1 cellular context compared by ENCODE assay signal in the genomic region with DNA sequence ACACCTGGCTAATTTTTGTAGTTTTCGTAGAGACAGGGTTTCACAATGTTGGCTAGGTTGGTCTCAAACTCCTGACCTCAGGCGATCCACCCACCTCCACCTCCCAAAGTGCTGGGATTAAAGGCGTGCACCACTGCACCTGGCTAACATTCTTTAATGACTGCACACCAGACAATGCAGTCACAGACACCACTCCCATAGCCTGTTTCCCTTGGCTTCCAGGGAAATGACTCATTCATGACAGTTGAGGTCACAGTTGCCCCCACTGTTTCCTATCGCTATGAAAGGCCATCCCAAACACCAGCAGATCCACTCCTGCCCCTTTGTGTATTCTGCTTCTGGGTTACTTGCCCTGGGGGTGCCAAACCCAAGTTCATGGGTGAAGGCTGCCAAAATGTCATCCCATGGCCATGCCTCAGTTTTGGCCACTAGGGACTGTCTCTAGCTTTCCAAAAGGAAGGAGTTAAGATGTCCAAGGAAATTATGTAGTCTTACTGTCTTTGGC.
A peak's percentile ranks its signal among the peaks of the same experiment; 100 is the strongest.
TF ChIP-seq lines count a peak whose summit lies in the region.

No MANE protein-coding gene starts in this region.

TF ChIP-seq in IMR-90, 13 proteins besides CTCF, POLR2A, EP300 and RAD21:
- TF ChIP-seq BHLHE40 (IDR thresholded peaks at IDR 0.05; ENCODE audit: low read depth, low read length) (peak; percentile 55; the same call in 1 of the 2 replicates), FOS (IDR thresholded peaks at IDR 0.05; ENCODE audit: low read depth, low read length) (peak; percentile 91), CEBPB (IDR thresholded peaks at IDR 0.05; ENCODE audit: low read depth, low read length) (0 out of 2 replicates have a peak, but pooled peaks have one; percentile 9), RCOR1 (IDR thresholded peaks at IDR 0.05; ENCODE audit: insufficient replicate concordance, low read length) (no peak)
- TF ChIP-seq, protein P1, sequence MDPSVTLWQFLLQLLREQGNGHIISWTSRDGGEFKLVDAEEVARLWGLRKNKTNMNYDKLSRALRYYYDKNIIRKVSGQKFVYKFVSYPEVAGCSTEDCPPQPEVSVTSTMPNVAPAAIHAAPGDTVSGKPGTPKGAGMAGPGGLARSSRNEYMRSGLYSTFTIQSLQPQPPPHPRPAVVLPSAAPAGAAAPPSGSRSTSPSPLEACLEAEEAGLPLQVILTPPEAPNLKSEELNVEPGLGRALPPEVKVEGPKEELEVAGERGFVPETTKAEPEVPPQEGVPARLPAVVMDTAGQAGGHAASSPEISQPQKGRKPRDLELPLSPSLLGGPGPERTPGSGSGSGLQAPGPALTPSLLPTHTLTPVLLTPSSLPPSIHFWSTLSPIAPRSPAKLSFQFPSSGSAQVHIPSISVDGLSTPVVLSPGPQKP (IDR thresholded peaks at IDR 0.05; ENCODE audit: borderline replicate concordance, low read depth, low read length), result no peak
